In genomic region chr20:35641743-35642142, GRCh38 we compare ENCODE assay signal across 13 cellular contexts. TPM values are rescaled to one million over a fixed set of nuclear protein-coding genes. Genes with fewer than 3 reads are reported as not detected.
DNase-seq lines count a peak whose midpoint lies in the region; ATAC-seq and TF ChIP-seq lines count a peak whose summit lies in the region.
"Had no signal": no experiment of that assay in that cellular context is flagged by ENCODE, and none has a peak within 500 bp of the region (broad histone marks: within the 10 kb centered on the region; RNA-seq: fewer than 3 reads in every experiment).

No MANE protein-coding gene starts in this region.

- H3K36me3 ChIP-seq in CD4-positive, alpha-beta memory T cell (ENCODE audit: insufficient read depth, low read length), result no peaks in the 10 kb centered on the region
- H3K36me3 ChIP-seq in HEK293 (ENCODE audit: control insufficient read depth in 2 of 2, insufficient read depth in 1 of 2, low read length in 2 of 2), result no peaks in the 10 kb centered on the region; a peak in 1 of 3 replicates

- no peaks in the 10 kb centered on the region for H3K9me3 ChIP-seq in CD4-positive, alpha-beta memory T cell (ENCODE audit: control insufficient read depth in 1 of 2, low read length in 2 of 2)
- H3K9me3 ChIP-seq in HEK293 (ENCODE audit: control insufficient read depth, insufficient read depth, low read depth, low read length) (no peaks in the 10 kb centered on the region), T-helper 17 cell (ENCODE audit: control insufficient read depth, low read length, poor library complexity, severe bottlenecking) (no peaks in the 10 kb centered on the region)
- H3K9me3 ChIP-seq: BE2C had no signal

- H3K36me3 Mint-ChIP-seq in CD4-positive, alpha-beta memory T cell, result peaks cover 0 to 14% of the 10 kb centered on the region in 2 donors
- no peaks in the 10 kb centered on the region for H3K36me3 Mint-ChIP-seq in T-helper 17 cell (ENCODE audit: low read depth)
- H3K36me3 Mint-ChIP-seq in naive thymus-derived CD8-positive, alpha-beta T cell, result peaks cover 0 to 15% (median 0%) of the 10 kb centered on the region in 3 donors

- CTCF ChIA-PET in CD4-positive, alpha-beta memory T cell (lab: Charles Lee; ENCODE audit: partially characterized antibody), result interaction anchor here (0.9 to 1.3 kb wide), 2 partner anchors 24 to 41 kb away, joined by 3 read pairs; no protein-coding TSS in a partner anchor
- CTCF ChIA-PET in HEK293 (lab: Yijun Ruan, JAX), result no interaction called here

- peaks cover 46% of the 10 kb centered on the region for H3K4me1 ChIP-seq in CD4-positive, alpha-beta memory T cell (ENCODE audit: insufficient read depth, low read length)
- H3K4me1 ChIP-seq in HEK293 (ENCODE audit: control insufficient read depth, insufficient read depth, low read length), result no peaks in the 10 kb centered on the region
- H3K4me1 ChIP-seq: BE2C had no signal

- no peak overlapping the region for H3K27ac ChIP-seq in CD4-positive, alpha-beta memory T cell (ENCODE audit: low read depth, low read length)
- H3K27ac ChIP-seq in HEK293 (ENCODE audit: extremely low read depth, low read depth, low read length), result no peak overlapping the region

- H3K4me3 ChIP-seq in CD4-positive, alpha-beta memory T cell (ENCODE audit: low read length in 2 of 2), result no peak overlapping the region
- H3K4me3 ChIP-seq in HEK293 (ENCODE audit: low read depth, low read length), result no peak overlapping the region

- H3K4me1 Mint-ChIP-seq in CD4-positive, alpha-beta memory T cell, result peaks cover 71 to 95% (median 83%) of the 10 kb centered on the region in 4 donors
- H3K4me1 Mint-ChIP-seq in T-helper 17 cell, result peaks cover 66% of the 10 kb centered on the region
- peaks cover 61 to 93% (median 84%) of the 10 kb centered on the region in 4 donors for H3K4me1 Mint-ChIP-seq in naive thymus-derived CD8-positive, alpha-beta T cell

- no peaks in the 10 kb centered on the region for H3K27me3 ChIP-seq in CD4-positive, alpha-beta memory T cell (ENCODE audit: insufficient read depth, low read length)
- H3K27me3 ChIP-seq: BE2C had no signal

- no peak for DNase-seq in CD4-positive, alpha-beta memory T cell
- DNase-seq in T-helper 17 cell, result no peak
- no peak for DNase-seq in naive thymus-derived CD8-positive, alpha-beta T cell
- DNase-seq in hepatic stellate cell (ENCODE audit: low spot score), result no peak
- DNase-seq in midbrain (lab: John Stamatoyannopoulos, UW), result no peak
- DNase-seq: BE2C, IMR-90, NCI-H1048, NCI-H446 had no signal

- ATAC-seq in T-helper 17 cell (no peak), HG03565 (IDR thresholded peaks at IDR 0.05; ENCODE audit: unreplicated experiment) (no peak)
- ATAC-seq in naive thymus-derived CD8-positive, alpha-beta T cell, result no peak
- ATAC-seq: Panc1, Right ventricle myocardium inferior had no signal

- POLR2A ChIA-PET in CD4-positive, alpha-beta memory T cell (lab: Charles Lee; ENCODE audit: partially characterized antibody), result interaction anchor here (1.0 to 1.9 kb wide), 2 partner anchors 22 kb away, joined by 4 to 9 read pairs; no protein-coding TSS in a partner anchor
- POLR2A ChIA-PET in HEK293 (lab: Yijun Ruan, JAX), result no interaction called here
- POLR2A ChIA-PET in naive thymus-derived CD8-positive, alpha-beta T cell (lab: Charles Lee), result interaction anchor here (0.6 kb wide), 1 partner anchor 196 kb away, joined by 3 read pairs; no protein-coding TSS in a partner anchor

- no peaks in the 10 kb centered on the region for H3K27me3 Mint-ChIP-seq in CD4-positive, alpha-beta memory T cell
- H3K27me3 Mint-ChIP-seq in T-helper 17 cell, result no peaks in the 10 kb centered on the region
- no peaks in the 10 kb centered on the region for H3K27me3 Mint-ChIP-seq in naive thymus-derived CD8-positive, alpha-beta T cell

- H3K27ac Mint-ChIP-seq in CD4-positive, alpha-beta memory T cell, result peak overlapping the region in 5 of 7 donors; percentile 2 to 74 (median 47)
- H3K27ac Mint-ChIP-seq in T-helper 17 cell, result peak overlapping the region; percentile 92
- H3K27ac Mint-ChIP-seq in naive thymus-derived CD8-positive, alpha-beta T cell, result peak overlapping the region in 7 of 10 donors; percentile 2 to 74 (median 66)

- intact Hi-C loops in CD4-positive, alpha-beta memory T cell (cut with micrococcal nuclease), result no loop called here

- TF ChIP-seq CTCF in HEK293 (tag by site-specific recombination; IDR thresholded peaks at IDR 0.05), result no peak

- H3K9me3 Mint-ChIP-seq in CD4-positive, alpha-beta memory T cell, result no peaks in the 10 kb centered on the region
- no peaks in the 10 kb centered on the region for H3K9me3 Mint-ChIP-seq in naive thymus-derived CD8-positive, alpha-beta T cell

- no peak overlapping the region for H3K4me3 Mint-ChIP-seq in CD4-positive, alpha-beta memory T cell
- no peak overlapping the region for H3K4me3 Mint-ChIP-seq in T-helper 17 cell
- no peak overlapping the region for H3K4me3 Mint-ChIP-seq in naive thymus-derived CD8-positive, alpha-beta T cell

TF ChIP-seq in HEK293, 187 proteins besides CTCF, POLR2A, EP300 and RAD21:
- TF ChIP-seq BCL11A (tag by site-specific recombination; IDR thresholded peaks at IDR 0.05; ENCODE audit: low read depth) (no peak), ZNF600 (tag by site-specific recombination; IDR thresholded peaks at IDR 0.05) (0 out of 2 replicates have a peak, but pooled peaks have one; percentile 33)

RNA-seq across cellular contexts. Expression of gene CPNE1, which starts 23.0 kb away (rescaled TPM):
- 100 to 1,000 TPM; 316 to 353 TPM for total RNA-seq in CD4-positive, alpha-beta memory T cell
- 100 to 1,000 TPM; 305 to 343 TPM for polyA plus RNA-seq in CD4-positive, alpha-beta memory T cell
- 100 to 1,000 TPM; 215 to 250 TPM for total RNA-seq in T-helper 17 cell
- 100 to 1,000 TPM; 413 to 454 TPM for total RNA-seq in naive thymus-derived CD8-positive, alpha-beta T cell
- polyA plus RNA-seq in naive thymus-derived CD8-positive, alpha-beta T cell, result 100 to 1,000 TPM; 329 to 392 (median 384) TPM

RNA-seq across cellular contexts. Expression of gene RBM12, which starts 23.0 kb away (rescaled TPM):
- 100 to 1,000 TPM; 129 to 138 TPM for total RNA-seq in CD4-positive, alpha-beta memory T cell
- polyA plus RNA-seq in CD4-positive, alpha-beta memory T cell, result 10 to 100 TPM; 29.9 to 52.8 TPM
- 10 to 100 TPM; 86.0 to 87.8 TPM for total RNA-seq in T-helper 17 cell
- 100 to 1,000 TPM; 112 to 132 TPM for total RNA-seq in naive thymus-derived CD8-positive, alpha-beta T cell
- 10 to 100 TPM; 35.2 to 43.7 (median 39.9) TPM for polyA plus RNA-seq in naive thymus-derived CD8-positive, alpha-beta T cell

RNA-seq across cellular contexts. Expression of gene SPAG4, which starts 26.1 kb away (rescaled TPM):
- 1 to 10 TPM in 1 of 2 experiments, under 1 TPM in 1; 0.47 to 1.3 TPM for total RNA-seq in CD4-positive, alpha-beta memory T cell
- under 1 TPM; 0.69 to 0.79 TPM for polyA plus RNA-seq in CD4-positive, alpha-beta memory T cell
- total RNA-seq in T-helper 17 cell, result 10 to 100 TPM; 13.7 to 15.7 TPM
- under 1 TPM; 0.47 to 0.74 TPM for total RNA-seq in naive thymus-derived CD8-positive, alpha-beta T cell
- polyA plus RNA-seq in naive thymus-derived CD8-positive, alpha-beta T cell, result 1 to 10 TPM in 1 of 3 donors, under 1 TPM in 2; 0.19 to 1.2 (median 0.30) TPM

RNA-seq across cellular contexts. Expression of gene NFS1, which starts 57.4 kb away (rescaled TPM):
- total RNA-seq in CD4-positive, alpha-beta memory T cell, result 10 to 100 TPM; 30.3 to 33.6 TPM
- polyA plus RNA-seq in CD4-positive, alpha-beta memory T cell, result 10 to 100 TPM in 1 of 2 donors, 1 to 10 TPM in 1; 6.3 to 28.3 TPM
- total RNA-seq in T-helper 17 cell, result 10 to 100 TPM; 16.8 to 19.4 TPM
- total RNA-seq in naive thymus-derived CD8-positive, alpha-beta T cell, result 10 to 100 TPM; 24.8 to 25.5 TPM
- polyA plus RNA-seq in naive thymus-derived CD8-positive, alpha-beta T cell, result 10 to 100 TPM in 2 of 3 donors, 1 to 10 TPM in 1; 8.6 to 16.6 (median 14.1) TPM

RNA-seq across cellular contexts. Expression of gene ROMO1, which starts 57.5 kb away (rescaled TPM):
- 10 to 100 TPM; 38.4 to 43.8 TPM for total RNA-seq in CD4-positive, alpha-beta memory T cell
- polyA plus RNA-seq in CD4-positive, alpha-beta memory T cell, result 100 to 1,000 TPM; 273 to 335 TPM
- total RNA-seq in T-helper 17 cell, result 10 to 100 TPM; 35.1 to 37.6 TPM
- 10 to 100 TPM; 39.7 to 40.3 TPM for total RNA-seq in naive thymus-derived CD8-positive, alpha-beta T cell
- 100 to 1,000 TPM; 305 to 421 (median 381) TPM for polyA plus RNA-seq in naive thymus-derived CD8-positive, alpha-beta T cell

Comparison
In these comparisons a context has a peak if more than half of its experiments do, and no peak if none do; other contexts are left out.
1. RNA of gene SPAG4, which starts 26.1 kb away (total RNA-seq): 13.7 to 15.7 TPM in T-helper 17 cell; 0.47 to 1.3 TPM in CD4-positive, alpha-beta memory T cell and 0.47 to 0.74 TPM in naive thymus-derived CD8-positive, alpha-beta T cell; every median in the first group is over 4 times any median in the second.
2. Peak in every context shown above with its lines, with median percentiles within 50 percentile points of each other: H3K27ac Mint-ChIP-seq.